In the genomic region with DNA sequence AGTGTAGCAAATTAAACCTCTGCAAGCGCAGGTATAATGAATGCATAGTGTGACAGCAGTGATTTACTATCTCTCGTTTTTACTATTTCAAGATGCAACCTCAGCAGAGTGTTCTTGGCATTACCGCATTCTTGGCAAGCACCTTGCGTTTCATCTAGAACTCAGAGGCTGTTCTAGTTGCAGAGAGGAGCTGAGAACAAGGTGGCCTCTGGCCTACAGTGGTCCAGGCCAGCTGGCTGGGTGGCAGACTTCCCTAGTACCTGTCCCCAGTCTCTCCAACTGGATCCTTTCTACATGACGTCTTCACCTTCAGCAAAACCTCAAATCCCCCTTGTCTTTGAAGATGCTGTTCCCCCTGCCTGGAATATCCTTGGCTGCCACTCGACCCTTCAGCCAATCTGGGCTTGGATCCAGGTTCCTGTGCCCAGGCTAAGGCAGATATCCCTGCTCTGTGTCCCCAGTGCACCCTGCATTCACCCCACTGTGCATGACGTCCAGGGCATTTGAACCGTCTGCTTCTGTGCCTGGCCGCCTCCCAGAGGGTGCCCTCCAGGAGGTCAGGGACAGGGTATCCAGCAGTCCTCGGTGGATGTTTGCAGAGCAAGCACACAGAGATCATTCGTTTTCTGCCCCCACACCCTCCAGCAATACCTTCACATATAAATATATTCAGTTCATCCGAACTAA, we compare ENCODE assay signal across 20 cellular contexts.
A peak's percentile ranks its signal among the peaks of the same experiment; 100 is the strongest.
DNase-seq lines count a peak whose midpoint lies in the region; ATAC-seq and TF ChIP-seq lines count a peak whose summit lies in the region.
"Had no signal": no experiment of that assay in that cellular context is flagged by ENCODE, and none has a peak within 500 bp of the region (broad histone marks: within the 10 kb centered on the region; RNA-seq: fewer than 3 reads in every experiment).

No MANE protein-coding gene starts in this region.

- in situ Hi-C loops in G401 (cut with HindIII; ENCODE audit: low sequenced_read_pairs) = no loop called here

- peak; percentile 98 for DNase-seq in G401 (ENCODE audit: low spot score)
- peak; percentile 95 for DNase-seq in left lobe of liver (ENCODE audit: low spot score)
- peak; percentile 71 to 84 for DNase-seq in psoas muscle
- DNase-seq in NOMO-1 treated with dmso at 0.1 percent for 144 hours (lab: John Stamatoyannopoulos, UW; ENCODE audit: unreplicated experiment) = no peak
- no peak for DNase-seq in NCI-H187 treated with DMSO at 0.1 percent for 48 hours (lab: John Stamatoyannopoulos, UW)
- DNase-seq: activated CD4-positive, alpha-beta T cell treated with anti-CD3 and anti-CD28 coated beads for 1 hour; activated gamma-delta T cell; cortex of kidney; foreskin melanocyte; left lung; MM.1S; naive thymus-derived CD8-positive, alpha-beta T cell; NCI-H187; NCI-H510A treated with DMSO at 0.1 percent for 48 hours; retina; stimulated activated naive CD8-positive, alpha-beta T cell treated with anti-CD3 and anti-CD28 coated beads, Interleukin-15, Interleukin-2, amounts not matched to agents 100 U/mL and 50 U/mL, for 24 hours had no signal

- no peak overlapping the region for H3K4me3 Mint-ChIP-seq in brain
- H3K4me3 Mint-ChIP-seq: naive thymus-derived CD8-positive, alpha-beta T cell had no signal

- no peak for TF ChIP-seq POLR2A in GM18505 (IDR thresholded peaks at IDR 0.05; ENCODE audit: borderline replicate concordance, extremely low read depth, insufficient read depth, insufficient read length)

- H3K4me1 Mint-ChIP-seq in brain = peaks cover 77% of the 10 kb centered on the region
- H3K4me1 Mint-ChIP-seq: naive thymus-derived CD8-positive, alpha-beta T cell had no signal

- H3K9me3 ChIP-seq in psoas muscle = no peaks in the 10 kb centered on the region
- H3K9me3 ChIP-seq: left lung, vagina had no signal

- no peaks in the 10 kb centered on the region for H3K36me3 Mint-ChIP-seq in brain
- H3K36me3 Mint-ChIP-seq: naive thymus-derived CD8-positive, alpha-beta T cell had no signal

- intact Hi-C loops in psoas muscle (cut with DNase I) = loop anchor here (5.0 to 10.0 kb wide), 2 partner anchors 70 to 313 kb away; no protein-coding TSS in a partner anchor

- H3K4me3 ChIP-seq in psoas muscle = no peak overlapping the region
- H3K4me3 ChIP-seq: left lung, vagina had no signal

- WGBS in psoas muscle, 3 donors = 20 to 38% (median 36%) methylated on average over 12 of the region's 12 CpGs

- no peaks in the 10 kb centered on the region for H3K9me3 Mint-ChIP-seq in brain
- H3K9me3 Mint-ChIP-seq: naive thymus-derived CD8-positive, alpha-beta T cell had no signal

- no peak for TF ChIP-seq CTCF in brain (conservative IDR thresholded peaks at IDR 0.05)
- no peak for TF ChIP-seq CTCF in psoas muscle (IDR thresholded peaks at IDR 0.05)

- peak overlapping the region; percentile 86 for H3K27ac ChIP-seq in psoas muscle
- H3K27ac ChIP-seq: vagina had no signal

- ATAC-seq in left lobe of liver (peak; percentile 70), psoas muscle (peak; percentile 67 to 74 (median 70)), HG02973 (IDR thresholded peaks at IDR 0.05; ENCODE audit: unreplicated experiment) (no peak), GM18505 (IDR thresholded peaks at IDR 0.05; ENCODE audit: unreplicated experiment) (no peak)
- ATAC-seq: left lung; naive thymus-derived CD8-positive, alpha-beta T cell; stimulated activated naive CD8-positive, alpha-beta T cell treated with anti-CD3 and anti-CD28 coated beads, Interleukin-15, Interleukin-2, amounts not matched to agents 100 U/mL and 50 U/mL, for 24 hours had no signal

- H3K27ac Mint-ChIP-seq in brain = peak overlapping the region in 3 of 5 experiments; percentile 47 to 92 (median 81)
- H3K27ac Mint-ChIP-seq: naive thymus-derived CD8-positive, alpha-beta T cell had no signal

- no peaks in the 10 kb centered on the region for H3K27me3 Mint-ChIP-seq in brain

- H3K4me1 ChIP-seq in psoas muscle = peaks cover 28% of the 10 kb centered on the region

- H3K36me3 ChIP-seq in psoas muscle (ENCODE audit: insufficient read depth in 1 of 2, low read depth in 1 of 2) = no peaks in the 10 kb centered on the region
- H3K36me3 ChIP-seq: left lung, vagina had no signal

- H3K27me3 ChIP-seq in psoas muscle (ENCODE audit: insufficient read depth in 3 of 3, low read length in 2 of 3) = no peaks in the 10 kb centered on the region
- H3K27me3 ChIP-seq: left lung, vagina had no signal

Comparison
In these comparisons a context has a peak if more than half of its experiments do, and no peak if none do; other contexts are left out.
1. DNase-seq: peak in G401 (single experiment), left lobe of liver (single experiment) and psoas muscle (2 of 2); none in NOMO-1 treated with dmso at 0.1 percent for 144 hours (single experiment) and NCI-H187 treated with DMSO at 0.1 percent for 48 hours (single experiment).
2. ATAC-seq: peak in left lobe of liver (single experiment) and psoas muscle (4 of 4); none in HG02973 (single experiment) and GM18505 (single experiment).